Comparison of ENCODE assay signal across 25 cellular contexts in genomic region chrX:15056044-15056443, GRCh38.
DNase-seq lines count a peak whose midpoint lies in the region; ATAC-seq and TF ChIP-seq lines count a peak whose summit lies in the region.
"Had no signal": no experiment of that assay in that cellular context is flagged by ENCODE, and none has a peak within 500 bp of the region (broad histone marks: within the 10 kb centered on the region; RNA-seq: fewer than 3 reads in every experiment).

No MANE protein-coding gene starts in this region.

- no peaks in the 10 kb centered on the region for H3F3A ChIP-seq in PC-3 (ENCODE audit: low read length, unreplicated experiment)

- POLR2A ChIA-PET in PC-3 (lab: Charles Lee; ENCODE audit: unreplicated experiment), result no interaction called here

- CTCF ChIA-PET in mammary epithelial cell (lab: Charles Lee; ENCODE audit: low non-redundant PET), result no interaction called here
- CTCF ChIA-PET in PC-3 (lab: Charles Lee), result no interaction called here

- H3K27me3 ChIP-seq in mammary epithelial cell (ENCODE audit: insufficient read depth, low read length), result no peaks in the 10 kb centered on the region
- H3K27me3 ChIP-seq in breast epithelium, result peaks cover 0 to 8% of the 10 kb centered on the region in 2 donors
- H3K27me3 ChIP-seq in PC-3 (ENCODE audit: low read length), result no peaks in the 10 kb centered on the region
- H3K27me3 ChIP-seq: BE2C had no signal

- TF ChIP-seq CTCF in mammary epithelial cell (conservative IDR thresholded peaks at IDR 0.05 in 1 of 2, IDR thresholded peaks at IDR 0.05 in 1 of 2; ENCODE audit: extremely low read depth in 1 of 2, insufficient read depth in 1 of 2, low read depth in 1 of 2, low read length in 2 of 2) (no peak), breast epithelium (IDR thresholded peaks at IDR 0.05) (no peak), PC-3 (conservative IDR thresholded peaks at IDR 0.05; ENCODE audit: low read depth, low read length) (no peak)

- H3K79me2 ChIP-seq in mammary epithelial cell (ENCODE audit: insufficient read depth, low read length) (no peaks in the 10 kb centered on the region), PC-3 (ENCODE audit: low read length) (no peaks in the 10 kb centered on the region)

- H2AFZ ChIP-seq in mammary epithelial cell (ENCODE audit: low read depth, low read length), result no peak overlapping the region
- no peak overlapping the region for H2AFZ ChIP-seq in PC-3 (ENCODE audit: low read length)

- BruUV-seq in mammary epithelial cell (replicated peaks; lab: Mats Ljungman, UMichigan), result no TSS peak
- no TSS peak for BruUV-seq in PC-3 (replicated peaks; lab: Mats Ljungman, UMichigan)

- TF ChIP-seq POLR2A in breast epithelium (IDR thresholded peaks at IDR 0.05), result no peak

- H3K9me2 ChIP-seq in PC-3 (replicated peaks; ENCODE audit: low read length), result no peaks in the 10 kb centered on the region

- DNase-seq in mammary epithelial cell (peak; percentile 77), breast epithelium (ENCODE audit: low spot score in 2 of 2) (no peak), PC-3 (peak; percentile 63), epithelial cell of prostate (ENCODE audit: low read depth, low spot score) (no peak), NCI-H146 (lab: John Stamatoyannopoulos, UW) (no peak), OCI-M1 (lab: John Stamatoyannopoulos, UW) (no peak)
- DNase-seq in stimulated activated CD4-positive, alpha-beta T cell treated with anti-CD3 and anti-CD28 coated beads, Interleukin-15, amount 100 ng/mL, for 24 hours, result no peak
- DNase-seq: ACHN; BE2C; CD8-positive, alpha-beta memory T cell; DMS79 treated with DMSO at 0.1 percent for 48 hours; H7; NCI-H1092; NCI-H1436; NCI-H187 treated with DMSO at 0.1 percent for 48 hours; NCI-H2171 treated with DMSO at 0.1 percent for 48 hours; NCI-H446; NCI-H524 treated with DMSO at 0.1 percent for 48 hours; NCI-H774; NK-92 treated with Interleukin-12 subunit alpha and Interleukin-12 subunit beta, amount 100 ng/mL, for 24 hours; SHP77 treated with DMSO at 0.1 percent for 48 hours had no signal

- H3K4me2 ChIP-seq in mammary epithelial cell (ENCODE audit: insufficient read depth, low read depth, low read length) (no peak overlapping the region), PC-3 (ENCODE audit: low read length) (no peak overlapping the region)

- H3K36me3 ChIP-seq in mammary epithelial cell (ENCODE audit: insufficient read depth, low read length) (no peaks in the 10 kb centered on the region), breast epithelium (no peaks in the 10 kb centered on the region), PC-3 (ENCODE audit: low read depth, low read length) (no peaks in the 10 kb centered on the region)
- H3K36me3 ChIP-seq: BE2C had no signal

- WGBS in mammary epithelial cell (ENCODE audit: low coverage, missing lambda C conversion rate), result 37% methylated on average over 2 of the region's 2 CpGs

- no peaks in the 10 kb centered on the region for H4K20me1 ChIP-seq in mammary epithelial cell (ENCODE audit: insufficient read depth, low read length)
- H4K20me1 ChIP-seq in PC-3 (ENCODE audit: low read length), result no peaks in the 10 kb centered on the region

- dilution Hi-C loops in mammary epithelial cell (cut with HindIII; ENCODE audit: low sequenced_read_pairs), result no loop called here

- H3K27ac ChIP-seq in mammary epithelial cell (ENCODE audit: insufficient read depth, low read depth, low read length) (peak overlapping the region; percentile 59), breast epithelium (no peak overlapping the region), PC-3 (ENCODE audit: low read length) (0 out of 2 replicates have a peak overlapping the region, but pooled peaks have one; percentile 5), epithelial cell of prostate (peak overlapping the region; percentile 30)
- H3K27ac ChIP-seq: 22Rv1, RWPE1 had no signal

- H3K4me3 ChIP-seq in mammary epithelial cell (replicated peaks in 1 of 3; ENCODE audit: insufficient read depth in 1 of 3, low read depth in 2 of 3, low read length in 3 of 3) (no peak overlapping the region), breast epithelium (no peak overlapping the region), PC-3 (ENCODE audit: low read length) (no peak overlapping the region)

- in situ Hi-C loops in mammary epithelial cell (cut with MboI; ENCODE audit: low sequenced_read_pairs in 2 of 2), result no loop called here

- ATAC-seq in PC-3 (peak; percentile 62), HG02610 (IDR thresholded peaks at IDR 0.05; ENCODE audit: unreplicated experiment) (no peak)
- ATAC-seq: Panc1 had no signal

- H3K4me1 ChIP-seq in mammary epithelial cell (ENCODE audit: insufficient read depth, low read length), result peaks cover 7% of the 10 kb centered on the region
- H3K4me1 ChIP-seq in breast epithelium, result no peaks in the 10 kb centered on the region
- H3K4me1 ChIP-seq in PC-3 (ENCODE audit: insufficient read depth, low read length), result peaks cover 9% of the 10 kb centered on the region
- H3K4me1 ChIP-seq: BE2C had no signal

- H3K9ac ChIP-seq in mammary epithelial cell (ENCODE audit: insufficient read depth, low read length) (no peak overlapping the region), PC-3 (ENCODE audit: low read length) (no peak overlapping the region)

- intact Hi-C loops in mammary epithelial cell (cut with micrococcal nuclease) (loop anchor here (10.0 kb wide), 1 partner anchor 961 kb away; no protein-coding TSS in a partner anchor), breast epithelium (cut with DNase I; ENCODE audit: low total_unique reads) (no loop called here), PC-3 (cut with micrococcal nuclease) (no loop called here)

- no peaks in the 10 kb centered on the region for H3K9me3 ChIP-seq in mammary epithelial cell (replicated peaks; ENCODE audit: insufficient read depth, low read length)
- no peaks in the 10 kb centered on the region for H3K9me3 ChIP-seq in breast epithelium
- H3K9me3 ChIP-seq in PC-3 (ENCODE audit: low read length), result no peaks in the 10 kb centered on the region
- H3K9me3 ChIP-seq: BE2C had no signal

Comparison
In these comparisons a context has a peak if more than half of its experiments do, and no peak if none do; other contexts are left out.
1. DNase-seq: peak in mammary epithelial cell (single experiment) and PC-3 (single experiment); none in breast epithelium (0 of 2), epithelial cell of prostate (single experiment), NCI-H146 (single experiment), stimulated activated CD4-positive, alpha-beta T cell treated with anti-CD3 and anti-CD28 coated beads, Interleukin-15, amount 100 ng/mL, for 24 hours (single experiment) and OCI-M1 (single experiment).
2. H3K27ac ChIP-seq: peak in mammary epithelial cell (single experiment), PC-3 (single experiment) and epithelial cell of prostate (single experiment); none in breast epithelium (0 of 2).